In the genomic region with DNA sequence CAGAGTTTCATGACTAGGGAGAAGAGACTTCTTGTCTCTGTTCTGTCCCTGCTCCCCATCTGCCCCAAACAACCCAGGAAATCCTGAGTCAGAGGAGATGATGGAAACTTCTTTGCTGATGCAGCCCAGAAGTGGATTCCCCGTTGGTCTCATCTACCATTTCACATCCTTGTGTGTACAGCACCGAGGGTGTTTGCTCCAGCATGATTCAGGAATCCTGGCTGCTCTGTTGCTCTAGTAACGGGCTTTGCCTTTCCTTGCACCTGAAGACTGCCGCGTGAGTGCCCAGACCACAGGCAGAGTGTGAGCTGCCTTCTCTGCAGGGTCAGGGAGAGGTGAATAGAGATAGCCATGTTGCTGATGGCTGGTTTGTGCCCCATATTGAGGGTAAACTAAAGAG, we compare ENCODE assay signal across 27 cellular contexts.
DNase-seq lines count a peak whose midpoint lies in the region; ATAC-seq and FAIRE-seq lines count a peak whose summit lies in the region.
"Had no signal": no experiment of that assay in that cellular context is flagged by ENCODE, and none has a peak within 500 bp of the region (broad histone marks: within the 10 kb centered on the region; RNA-seq: fewer than 3 reads in every experiment).

No MANE protein-coding gene starts in this region.

- H3K79me2 ChIP-seq in GM23248 (ENCODE audit: insufficient read depth) = no peaks in the 10 kb centered on the region

- H3K4me1 ChIP-seq in GM23248 (ENCODE audit: insufficient read depth) = peaks cover 16% of the 10 kb centered on the region
- H3K4me1 ChIP-seq: HAP-1 had no signal

- H3K9me3 ChIP-seq in GM23248 (ENCODE audit: low read depth) = no peaks in the 10 kb centered on the region
- H3K9me3 ChIP-seq: HAP-1, mucosa of descending colon had no signal

- H3F3A ChIP-seq in GM23248 (ENCODE audit: insufficient read depth) = no peaks in the 10 kb centered on the region

- DNase-seq in AG08395 (ENCODE audit: low spot score) (peak; percentile 13), GM23248 (peak; percentile 67), astrocyte of the hippocampus (ENCODE audit: low read depth, low spot score) (peak; percentile 72), SHP77 treated with DMSO at 0.1 percent for 48 hours (lab: John Stamatoyannopoulos, UW) (no peak), substantia nigra (lab: John Stamatoyannopoulos, UW) (no peak), frontal cortex (ENCODE audit: low spot score in 2 of 2) (no peak)
- DNase-seq: activated CD8-positive, alpha-beta T cell treated with anti-CD3 and anti-CD28 coated beads, Interleukin-2, amount 10 ng/mL, durations not matched to agents 7 days and 5 days; aorta; C1 segment of cervical spinal cord; central memory CD4-positive, alpha-beta T cell; COR-L47; cortex of kidney; effector memory CD4-positive, alpha-beta T cell; erythroblast; foreskin melanocyte; mucosa of descending colon; natural killer cell; NCI-H1694 treated with DMSO at 0.1 percent for 48 hours; NCI-H524; Right ventricle myocardium superior; stimulated activated CD4-positive, alpha-beta T cell treated with anti-CD3 and anti-CD28 coated beads, Interleukin-4, amount 100 ng/mL, for 1 hour had no signal

- no peak for ATAC-seq in GM18909 (IDR thresholded peaks at IDR 0.05; ENCODE audit: poor library complexity, unreplicated experiment)
- ATAC-seq: activated CD8-positive, alpha-beta T cell treated with anti-CD3 and anti-CD28 coated beads, Interleukin-2, amount 10 ng/mL, durations not matched to agents 7 days and 5 days; activated naive CD4-positive, alpha-beta T cell treated with anti-CD3 and anti-CD28 coated beads, Interleukin-2, amount 50 U/mL, for 72 hours; mucosa of descending colon; natural killer cell; Panc1 had no signal

- no peaks in the 10 kb centered on the region for H3K27me3 ChIP-seq in GM23248 (replicated peaks; ENCODE audit: insufficient read depth)

- no peak overlapping the region for H3K4me3 ChIP-seq in GM23248
- H3K4me3 ChIP-seq: HAP-1, mucosa of descending colon had no signal

- no peaks in the 10 kb centered on the region for H3K9me2 ChIP-seq in GM23248 (ENCODE audit: insufficient read depth)

- no peak overlapping the region for H3K4me2 ChIP-seq in GM23248 (ENCODE audit: unreplicated experiment)

- in situ Hi-C loops in GM23248 (cut with MboI) = no loop called here

- no peak overlapping the region for H3K9ac ChIP-seq in GM23248

- H2AFZ ChIP-seq in GM23248 = no peak overlapping the region

- no peaks in the 10 kb centered on the region for H4K20me1 ChIP-seq in GM23248 (ENCODE audit: insufficient read depth)

- H3K27ac ChIP-seq in GM23248 = no peak overlapping the region; the same call in 1 of the 2 replicates
- H3K27ac ChIP-seq in substantia nigra (ENCODE audit: low read depth, low read length, poor library complexity, severe bottlenecking) = no peak overlapping the region

- FAIRE-seq in islet of Langerhans (lab: Jason Lieb, UNC) = peak; percentile 30
- no peak for FAIRE-seq in frontal cortex (lab: Jason Lieb, UNC)
- FAIRE-seq: G401.6 had no signal

- H3K36me3 ChIP-seq in GM23248 (ENCODE audit: low read depth) = no peaks in the 10 kb centered on the region
- H3K36me3 ChIP-seq: HAP-1 had no signal

- WGBS in GM23248 (ENCODE audit: low coverage in 1 of 2, low lambda C conversion rate in 2 of 2, missing lambda C conversion rate in 2 of 2), 2 experiments = 49 to 51% methylated on average over 5 of the region's 5 CpGs

Comparison
In these comparisons a context has a peak if more than half of its experiments do, and no peak if none do; other contexts are left out.
1. DNase-seq: peak in AG08395 (single experiment), GM23248 (single experiment) and astrocyte of the hippocampus (single experiment); none in SHP77 treated with DMSO at 0.1 percent for 48 hours (single experiment), substantia nigra (0 of 49) and frontal cortex (0 of 2).